ENCODE assay signal across 8 cellular contexts in genomic region chr21:44012474-44013379, GRCh38. TPM values are rescaled to one million over a fixed set of nuclear protein-coding genes. Genes with fewer than 3 reads are reported as not detected.
DNase-seq lines count a peak whose midpoint lies in the region; ATAC-seq and TF ChIP-seq lines count a peak whose summit lies in the region.

No MANE protein-coding gene starts in this region.

- H3K36me3 Mint-ChIP-seq in CD4-positive, CD25-positive, alpha-beta regulatory T cell = peaks cover 3% of the 10 kb centered on the region
- peaks cover 23% of the 10 kb centered on the region for H3K36me3 Mint-ChIP-seq in activated naive CD4-positive, alpha-beta T cell treated with anti-CD3 and anti-CD28 coated beads, Interleukin-2, amount 10 ng/mL, durations not matched to agents 7 days and 5 days

- peak; percentile 77 to 81 for ATAC-seq in CD4-positive, CD25-positive, alpha-beta regulatory T cell (ENCODE audit: low read depth in 2 of 2)
- ATAC-seq in GM19397 (IDR thresholded peaks at IDR 0.05; ENCODE audit: unreplicated experiment) (peak; percentile 67), HG03571 (IDR thresholded peaks at IDR 0.05; ENCODE audit: unreplicated experiment) (peak; percentile 63), Right ventricle myocardium superior (ENCODE audit: poor library complexity) (peak; percentile 49), upper lobe of left lung (ENCODE audit: low FRiP score in 2 of 2) (peak; percentile 71 to 77)

- in situ Hi-C loops in SK-MEL-5 (cut with HindIII; ENCODE audit: low pct_unique_long_range_greater_than_20kb, low sequenced_read_pairs) = no loop called here

- H3K4me3 Mint-ChIP-seq in CD4-positive, CD25-positive, alpha-beta regulatory T cell = peak overlapping the region; percentile 89 to 91 (median 90)
- peak overlapping the region; percentile 93 for H3K4me3 Mint-ChIP-seq in activated naive CD4-positive, alpha-beta T cell treated with anti-CD3 and anti-CD28 coated beads, Interleukin-2, amount 10 ng/mL, durations not matched to agents 7 days and 5 days

- no peaks in the 10 kb centered on the region for H3K36me3 ChIP-seq in CD4-positive, CD25-positive, alpha-beta regulatory T cell (ENCODE audit: control insufficient read depth, insufficient read depth, low read length)
- H3K36me3 ChIP-seq in upper lobe of left lung = no peaks in the 10 kb centered on the region

- TF ChIP-seq CTCF in upper lobe of left lung (IDR thresholded peaks at IDR 0.05) = peak in 5 of 6 experiments; percentile 18 to 62 (median 21)

- no peaks in the 10 kb centered on the region for H3K9me3 Mint-ChIP-seq in CD4-positive, CD25-positive, alpha-beta regulatory T cell
- H3K9me3 Mint-ChIP-seq in activated naive CD4-positive, alpha-beta T cell treated with anti-CD3 and anti-CD28 coated beads, Interleukin-2, amount 10 ng/mL, durations not matched to agents 7 days and 5 days = no peaks in the 10 kb centered on the region

- peak overlapping the region; percentile 89 to 91 (median 91) for H3K27ac Mint-ChIP-seq in CD4-positive, CD25-positive, alpha-beta regulatory T cell
- peak overlapping the region; percentile 97 for H3K27ac Mint-ChIP-seq in activated naive CD4-positive, alpha-beta T cell treated with anti-CD3 and anti-CD28 coated beads, Interleukin-2, amount 10 ng/mL, durations not matched to agents 7 days and 5 days

- peak overlapping the region; percentile 80 for H3K4me3 ChIP-seq in CD4-positive, CD25-positive, alpha-beta regulatory T cell (ENCODE audit: low read depth, low read length)
- peak overlapping the region; percentile 75 to 99 (median 94) for H3K4me3 ChIP-seq in upper lobe of left lung

- H3K27ac ChIP-seq in CD4-positive, CD25-positive, alpha-beta regulatory T cell (ENCODE audit: insufficient read depth, low read length, poor library complexity, severe bottlenecking) = peak overlapping the region; percentile 90
- H3K27ac ChIP-seq in upper lobe of left lung = peak overlapping the region; percentile 91 to 97 (median 96)

- H3K4me1 Mint-ChIP-seq in CD4-positive, CD25-positive, alpha-beta regulatory T cell = peaks cover 26 to 56% (median 47%) of the 10 kb centered on the region in 4 donors
- H3K4me1 Mint-ChIP-seq in activated naive CD4-positive, alpha-beta T cell treated with anti-CD3 and anti-CD28 coated beads, Interleukin-2, amount 10 ng/mL, durations not matched to agents 7 days and 5 days = peaks cover 52% of the 10 kb centered on the region

- intact Hi-C loops in Right ventricle myocardium superior (cut with DNase I) = no loop called here

- H3K27me3 ChIP-seq in CD4-positive, CD25-positive, alpha-beta regulatory T cell (ENCODE audit: control insufficient read depth, insufficient read depth, low read length) = no peaks in the 10 kb centered on the region
- H3K27me3 ChIP-seq in upper lobe of left lung = no peaks in the 10 kb centered on the region

- no peaks in the 10 kb centered on the region for H3K27me3 Mint-ChIP-seq in CD4-positive, CD25-positive, alpha-beta regulatory T cell
- no peaks in the 10 kb centered on the region for H3K27me3 Mint-ChIP-seq in activated naive CD4-positive, alpha-beta T cell treated with anti-CD3 and anti-CD28 coated beads, Interleukin-2, amount 10 ng/mL, durations not matched to agents 7 days and 5 days

- CTCF ChIA-PET in activated naive CD4-positive, alpha-beta T cell treated with anti-CD3 and anti-CD28 coated beads, Interleukin-2, amount 10 ng/mL, durations not matched to agents 7 days and 5 days (lab: Charles Lee) = interaction anchor here (0.7 to 1.7 kb wide), 3 partner anchors 44 to 77 kb away, joined by 3 to 13 read pairs (median 4); no protein-coding TSS in a partner anchor

- H3K4me1 ChIP-seq in CD4-positive, CD25-positive, alpha-beta regulatory T cell (ENCODE audit: control insufficient read depth, insufficient read depth, low read length, poor library complexity, severe bottlenecking) = peaks cover 59% of the 10 kb centered on the region
- H3K4me1 ChIP-seq in upper lobe of left lung = peaks cover 21 to 48% (median 31%) of the 10 kb centered on the region in 4 donors

- H3K9me3 ChIP-seq in CD4-positive, CD25-positive, alpha-beta regulatory T cell (ENCODE audit: control insufficient read depth in 2 of 2, low read length in 2 of 2) = no peaks in the 10 kb centered on the region
- no peaks in the 10 kb centered on the region for H3K9me3 ChIP-seq in upper lobe of left lung

- TF ChIP-seq POLR2A in upper lobe of left lung (IDR thresholded peaks at IDR 0.05) = no peak

- DNase-seq in CD4-positive, CD25-positive, alpha-beta regulatory T cell = peak; percentile 77 to 89 (median 80)
- DNase-seq in SK-MEL-5 (ENCODE audit: low read depth, low spot score) = peak; percentile 35
- DNase-seq in activated naive CD4-positive, alpha-beta T cell treated with anti-CD3 and anti-CD28 coated beads, Interleukin-2, amount 10 ng/mL, durations not matched to agents 7 days and 5 days = peak; percentile 91
- DNase-seq in Right ventricle myocardium superior = peak; percentile 79
- DNase-seq in pons (ENCODE audit: low spot score) = peak; percentile 51
- peak; percentile 79 to 95 for DNase-seq in upper lobe of left lung

- 0 to 1% methylated on average over 16 to 24 of the region's 87 CpGs for WGBS in upper lobe of left lung, 2 donors

- TF ChIP-seq EP300 in upper lobe of left lung (IDR thresholded peaks at IDR 0.05) = no peak

RNA-seq across cellular contexts. Expression of gene TRAPPC10, which starts 0.6 kb away (rescaled TPM):
- 132 TPM for total RNA-seq in CD4-positive, CD25-positive, alpha-beta regulatory T cell
- polyA plus RNA-seq in CD4-positive, CD25-positive, alpha-beta regulatory T cell = 10 to 100 TPM; 13.5 to 18.7 (median 17.1) TPM
- 19.9 and 24.3 TPM in 2 replicates for total RNA-seq in SK-MEL-5 (2014; rRNA removed; shearing (Covaris generic))
- 16.4 and 19.1 TPM in 2 replicates for polyA plus RNA-seq in SK-MEL-5 (2015; cell fraction: cytosol; rRNA removed)
- 44.5 and 64.2 TPM in 2 replicates for polyA plus RNA-seq in SK-MEL-5 (2015; cell fraction: nucleus; rRNA removed)
- total RNA-seq in Right ventricle myocardium superior = 20.3 TPM
- 10 to 100 TPM; 36.3 to 46.8 (median 43.4) TPM for total RNA-seq in upper lobe of left lung

Comparison
In these comparisons a context has a peak if more than half of its experiments do, and no peak if none do; other contexts are left out.
1. Peak in every context shown above with its lines: DNase-seq, ATAC-seq, H3K4me3 ChIP-seq and H3K27ac ChIP-seq.
2. DNase-seq: peak in every context shown above with its lines; median percentile 91 in activated naive CD4-positive, alpha-beta T cell treated with anti-CD3 and anti-CD28 coated beads, Interleukin-2, amount 10 ng/mL, durations not matched to agents 7 days and 5 days; 87 in upper lobe of left lung; 80 in CD4-positive, CD25-positive, alpha-beta regulatory T cell; 79 in Right ventricle myocardium superior; 51 in pons; 35 in SK-MEL-5.